Comparison of ENCODE assay signal across 23 cellular contexts in genomic region chr5:133902521-133903118, GRCh38.
"Had no signal": no experiment of that assay in that cellular context is flagged by ENCODE, and none has a peak within 500 bp of the region (broad histone marks: within the 10 kb centered on the region; RNA-seq: fewer than 3 reads in every experiment).

No MANE protein-coding gene starts in this region.

- H3K27me3 ChIP-seq: cardiac muscle cell, dorsolateral prefrontal cortex, sigmoid colon, spleen, tibial nerve had no signal

- H3K9me3 ChIP-seq: sigmoid colon, spleen, tibial nerve had no signal

- H3K4me3 Mint-ChIP-seq: activated naive CD8-positive, alpha-beta T cell; mesothelial cell of epicardium; natural killer cell treated with Interleukin-12 subunit alpha and Interleukin-12 subunit beta and Interleukin-15 and Interleukin-18, amount 100 ng/mL, for 72 hours; stimulated activated naive CD8-positive, alpha-beta T cell treated with anti-CD3 and anti-CD28 coated beads, Interleukin-15, Interleukin-2, amounts not matched to agents 100 ng/mL and 50 ng/mL, for 24 hours had no signal

- H3K36me3 Mint-ChIP-seq: activated naive CD8-positive, alpha-beta T cell; mesothelial cell of epicardium; natural killer cell treated with Interleukin-12 subunit alpha and Interleukin-12 subunit beta and Interleukin-15 and Interleukin-18, amount 100 ng/mL, for 72 hours had no signal

- H3K4me1 ChIP-seq: spleen, tibial nerve had no signal

- H3K27ac Mint-ChIP-seq: activated naive CD8-positive, alpha-beta T cell; mesothelial cell of epicardium; natural killer cell treated with Interleukin-12 subunit alpha and Interleukin-12 subunit beta and Interleukin-15 and Interleukin-18, amount 100 ng/mL, for 72 hours; stimulated activated naive CD8-positive, alpha-beta T cell treated with anti-CD3 and anti-CD28 coated beads, Interleukin-15, Interleukin-2, amounts not matched to agents 100 ng/mL and 50 ng/mL, for 24 hours had no signal

- H3K4me3 ChIP-seq: cardiac muscle cell, dorsolateral prefrontal cortex, lung, sigmoid colon, spleen, tibial nerve had no signal

- FAIRE-seq: colon, keratinocyte, urothelium cell line had no signal

- H3K27ac ChIP-seq: cardiac muscle cell, dorsolateral prefrontal cortex, sigmoid colon, spleen, tibial nerve, WERI-Rb-1 had no signal

- ATAC-seq: natural killer cell treated with Interleukin-12 subunit alpha and Interleukin-12 subunit beta and Interleukin-15 and Interleukin-18, amount 100 ng/mL, for 72 hours had no signal

- DNase-seq: activated CD4-positive, alpha-beta T cell treated with anti-CD3 and anti-CD28 coated beads for 1 hour; activated CD4-positive, alpha-beta T cell treated with anti-CD3 and anti-CD28 coated beads, Interleukin-2, amount 50 U/mL, for 48 hours; activated gamma-delta T cell treated with Interleukin-2 at 50 U/mL for 16 hours; amniotic stem cell; dorsolateral prefrontal cortex; foreskin fibroblast; hypothalamus; occipital lobe; sigmoid colon; spleen; T-helper 1 cell; T-helper 9 cell; WERI-Rb-1 had no signal

- H3K36me3 ChIP-seq: cardiac muscle cell, sigmoid colon, spleen, tibial nerve, WERI-Rb-1 had no signal

- H3K27me3 Mint-ChIP-seq: activated naive CD8-positive, alpha-beta T cell; natural killer cell treated with Interleukin-12 subunit alpha and Interleukin-12 subunit beta and Interleukin-15 and Interleukin-18, amount 100 ng/mL, for 72 hours had no signal

- H3K9me3 Mint-ChIP-seq: mesothelial cell of epicardium; natural killer cell treated with Interleukin-12 subunit alpha and Interleukin-12 subunit beta and Interleukin-15 and Interleukin-18, amount 100 ng/mL, for 72 hours; stimulated activated naive CD8-positive, alpha-beta T cell treated with anti-CD3 and anti-CD28 coated beads, Interleukin-15, Interleukin-2, amounts not matched to agents 100 ng/mL and 50 ng/mL, for 24 hours had no signal
